13 cellular contexts compared by ENCODE assay signal in the genomic region with DNA sequence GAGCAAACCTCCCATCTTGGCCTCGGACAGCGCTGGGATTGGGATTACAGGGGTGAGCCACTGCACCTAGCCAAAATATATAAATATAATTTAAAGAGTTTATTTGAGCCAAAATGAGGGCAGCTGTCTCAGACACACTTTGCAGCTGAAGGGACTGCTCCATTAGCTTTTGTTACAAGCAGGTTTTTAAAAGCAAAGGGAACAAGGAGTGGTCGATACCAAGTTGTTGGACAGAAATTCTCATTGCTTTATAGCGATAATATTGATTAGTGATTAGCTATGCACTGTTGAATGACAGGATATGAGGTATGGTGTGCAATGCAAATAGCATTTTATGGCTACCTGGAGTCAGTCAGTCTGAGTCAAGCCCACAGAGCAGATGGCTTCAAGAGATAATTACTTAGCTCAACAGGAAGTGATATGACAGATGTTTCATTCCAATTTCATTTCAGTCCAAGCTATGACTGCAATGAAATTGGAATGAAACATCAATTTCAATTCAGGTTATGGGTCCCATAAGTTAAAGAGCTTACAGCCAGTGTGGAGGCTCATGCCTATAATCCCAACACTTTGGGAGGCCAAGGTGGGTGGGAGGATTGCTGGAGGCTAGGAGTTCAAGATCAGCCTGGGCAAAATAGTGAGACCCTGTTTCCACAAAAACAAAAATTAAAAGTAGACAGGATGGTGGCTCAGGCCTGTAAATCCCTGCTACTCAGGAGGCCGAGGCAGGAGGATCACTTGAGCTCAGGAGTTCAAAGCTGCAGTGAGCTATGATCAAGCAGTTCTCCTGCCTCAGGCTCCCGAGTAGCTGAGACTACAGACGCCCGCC. TPM values are rescaled to one million over a fixed set of nuclear protein-coding genes. Genes with fewer than 3 reads are reported as not detected.
DNase-seq lines count a peak whose midpoint lies in the region; ATAC-seq, FAIRE-seq and TF ChIP-seq lines count a peak whose summit lies in the region.
"Had no signal": no experiment of that assay in that cellular context is flagged by ENCODE, and none has a peak within 500 bp of the region (broad histone marks: within the 10 kb centered on the region; RNA-seq: fewer than 3 reads in every experiment).

No MANE protein-coding gene starts in this region.

- no peaks in the 10 kb centered on the region for H3K9me3 ChIP-seq in astrocyte (ENCODE audit: insufficient read depth, low read depth, low read length)
- no peaks in the 10 kb centered on the region for H3K9me3 ChIP-seq in left lung
- H3K9me3 ChIP-seq: heart right ventricle had no signal

- no peak overlapping the region for H3K4me2 ChIP-seq in astrocyte (ENCODE audit: low read length)

- H3K4me1 ChIP-seq in astrocyte (ENCODE audit: insufficient read depth, low read length), result no peaks in the 10 kb centered on the region
- H3K4me1 ChIP-seq in left lung, result no peaks in the 10 kb centered on the region

- TF ChIP-seq CTCF in astrocyte (IDR thresholded peaks at IDR 0.05; ENCODE audit: insufficient read depth, low read depth, low read length) (no peak), left lung (IDR thresholded peaks at IDR 0.05) (no peak)

- H3K79me2 ChIP-seq in astrocyte (ENCODE audit: insufficient read depth, low read length), result no peaks in the 10 kb centered on the region

- H3K27ac ChIP-seq in astrocyte (ENCODE audit: low read depth, low read length) (no peak overlapping the region), left lung (no peak overlapping the region)

- H3K9me3 Mint-ChIP-seq in astrocyte (ENCODE audit: unreplicated experiment), result no peaks in the 10 kb centered on the region
- H3K9me3 Mint-ChIP-seq: CD8-positive, alpha-beta memory T cell; neural crest cell had no signal

- H3K27me3 Mint-ChIP-seq in astrocyte (ENCODE audit: low read depth, unreplicated experiment), result no peaks in the 10 kb centered on the region
- H3K27me3 Mint-ChIP-seq: CD8-positive, alpha-beta memory T cell had no signal

- no peaks in the 10 kb centered on the region for H4K20me1 ChIP-seq in astrocyte (ENCODE audit: insufficient read depth, low read length)

- no peak for ATAC-seq in sciatic nerve
- no peak for ATAC-seq in left lung
- no peak for ATAC-seq in HG03565 (IDR thresholded peaks at IDR 0.05; ENCODE audit: unreplicated experiment)
- ATAC-seq: heart right ventricle had no signal

- H3K9ac ChIP-seq in astrocyte (ENCODE audit: low read length), result no peak overlapping the region

- H3K27me3 ChIP-seq in astrocyte (ENCODE audit: insufficient read depth, low read length) (no peaks in the 10 kb centered on the region), left lung (no peaks in the 10 kb centered on the region)
- H3K27me3 ChIP-seq: heart right ventricle had no signal

- H3K4me1 Mint-ChIP-seq in astrocyte (ENCODE audit: low read depth, unreplicated experiment), result peaks cover 6% of the 10 kb centered on the region
- H3K4me1 Mint-ChIP-seq: neural crest cell had no signal

- H3K4me3 ChIP-seq in astrocyte (ENCODE audit: insufficient read depth, low read depth, low read length) (no peak overlapping the region), left lung (no peak overlapping the region)
- H3K4me3 ChIP-seq: heart right ventricle had no signal

- H2AFZ ChIP-seq in astrocyte (ENCODE audit: low read depth, low read length), result no peak overlapping the region

- H3K36me3 Mint-ChIP-seq in astrocyte (ENCODE audit: low read depth, unreplicated experiment), result peaks cover 26% of the 10 kb centered on the region

- DNase-seq in stimulated activated CD4-positive, alpha-beta T cell treated with anti-CD3 and anti-CD28 coated beads, Interleukin-15, amount 100 ng/mL, for 24 hours, result peak; percentile 9
- no peak for DNase-seq in stimulated activated CD4-positive, alpha-beta T cell treated with anti-CD3 and anti-CD28 coated beads, Interleukin-2, amount 100 ng/mL, for 48 hours
- DNase-seq in NCI-H2196 (lab: John Stamatoyannopoulos, UW; ENCODE audit: unreplicated experiment) (peak; percentile 67), astrocyte (ENCODE audit: low read depth) (peak; percentile 12), sciatic nerve (ENCODE audit: low spot score) (no peak), left lung (no peak), hippocampal formation (lab: John Stamatoyannopoulos, UW) (no peak)
- DNase-seq: activated CD4-positive, alpha-beta T cell treated with anti-CD3 and anti-CD28 coated beads for 4 hours; CD8-positive, alpha-beta memory T cell; heart right ventricle; NCI-H226 had no signal

- H3K36me3 ChIP-seq in astrocyte (ENCODE audit: insufficient read depth, low read length), result peaks cover 14% of the 10 kb centered on the region
- peaks cover 0 to 78% of the 10 kb centered on the region in 2 donors for H3K36me3 ChIP-seq in left lung

- FAIRE-seq in astrocyte (lab: Jason Lieb, UNC), result no peak

- no peak overlapping the region for H3K4me3 Mint-ChIP-seq in astrocyte (ENCODE audit: unreplicated experiment)
- H3K4me3 Mint-ChIP-seq: CD8-positive, alpha-beta memory T cell; neural crest cell had no signal

- intact Hi-C loops in sciatic nerve (cut with DNase I), result no loop called here
- intact Hi-C loops in left lung (cut with DNase I), result no loop called here

- H3K27ac Mint-ChIP-seq in astrocyte (ENCODE audit: unreplicated experiment), result peak overlapping the region; percentile 1

RNA-seq across cellular contexts. Expression of a gene that starts 23.1 kb away (rescaled TPM):
- total RNA-seq in astrocyte (16.3 and 16.6 TPM in 2 replicates), sciatic nerve (22.0 TPM), left lung (10 to 100 TPM; 14.1 to 16.5 TPM)

RNA-seq across cellular contexts. Expression of a gene that starts 24.4 kb away (rescaled TPM):
- total RNA-seq in astrocyte (140 and 165 TPM in 2 replicates), sciatic nerve (161 TPM), left lung (100 to 1,000 TPM in 1 of 2 donors, 10 to 100 TPM in 1; 94.4 to 109 TPM)

Comparison
In these comparisons a context has a peak if more than half of its experiments do, and no peak if none do; other contexts are left out.
1. DNase-seq: peak in stimulated activated CD4-positive, alpha-beta T cell treated with anti-CD3 and anti-CD28 coated beads, Interleukin-15, amount 100 ng/mL, for 24 hours (single experiment), NCI-H2196 (single experiment) and astrocyte (single experiment); none in stimulated activated CD4-positive, alpha-beta T cell treated with anti-CD3 and anti-CD28 coated beads, Interleukin-2, amount 100 ng/mL, for 48 hours (0 of 2), sciatic nerve (single experiment), left lung (0 of 2) and hippocampal formation (0 of 2).